1 cellular context compared by ENCODE assay signal in genomic region chr3:17420668-17421067, GRCh38.
TF ChIP-seq lines count a peak whose summit lies in the region.

No MANE protein-coding gene starts in this region.

TF ChIP-seq in HepG2, 621 proteins besides CTCF, POLR2A, EP300 and RAD21 (continued from another document and continues in another):
- TF ChIP-seq ZNF710 (CRISPR knock-in tag; IDR thresholded peaks at IDR 0.05; ENCODE audit: borderline replicate concordance) (no peak), NFKBIZ (CRISPR knock-in tag; IDR thresholded peaks at IDR 0.05) (0 out of 2 replicates have a peak, but pooled peaks have one; percentile 27), RXRB (CRISPR knock-in tag; IDR thresholded peaks at IDR 0.05; ENCODE audit: borderline replicate concordance) (peak; percentile 73), ZBTB21 (CRISPR knock-in tag; IDR thresholded peaks at IDR 0.05) (no peak), CREBL2 (CRISPR knock-in tag; IDR thresholded peaks at IDR 0.05; ENCODE audit: borderline replicate concordance) (no peak), MTERF4 (CRISPR knock-in tag; IDR thresholded peaks at IDR 0.05) (no peak), DDIT3 (CRISPR knock-in tag; IDR thresholded peaks at IDR 0.05) (no peak), SP1 (IDR thresholded peaks at IDR 0.05) (no peak), SP1 (CRISPR knock-in tag; IDR thresholded peaks at IDR 0.05) (no peak), TBX3 (IDR thresholded peaks at IDR 0.05; ENCODE audit: borderline replicate concordance) (peak; percentile 92), SIX1 (CRISPR knock-in tag; IDR thresholded peaks at IDR 0.05; ENCODE audit: borderline replicate concordance) (peak; percentile 54; the same call in 1 of the 2 replicates), NR3C1 (CRISPR knock-in tag; IDR thresholded peaks at IDR 0.05) (no peak), ZNF281 (CRISPR knock-in tag; IDR thresholded peaks at IDR 0.05; ENCODE audit: borderline replicate concordance) (no peak), ZNF296 (CRISPR knock-in tag; conservative IDR thresholded peaks at IDR 0.05) (no peak), ZNF580 (CRISPR knock-in tag; IDR thresholded peaks at IDR 0.05; ENCODE audit: borderline replicate concordance, low read depth) (no peak), PAXIP1 (CRISPR knock-in tag; conservative IDR thresholded peaks at IDR 0.05) (peak; percentile 81), STAT6 (CRISPR knock-in tag; IDR thresholded peaks at IDR 0.05; ENCODE audit: borderline replicate concordance) (no peak), ZNF513 (CRISPR knock-in tag; conservative IDR thresholded peaks at IDR 0.05) (no peak), RCOR2 (CRISPR knock-in tag; IDR thresholded peaks at IDR 0.05) (peak; percentile 40; the same call in 1 of the 2 replicates), FOXK1 (CRISPR knock-in tag; IDR thresholded peaks at IDR 0.05; ENCODE audit: borderline replicate concordance, low read depth) (peak; percentile 83; the same call in 1 of the 2 replicates), BCL3 (CRISPR knock-in tag; IDR thresholded peaks at IDR 0.05) (no peak), TFE3 (CRISPR knock-in tag; IDR thresholded peaks at IDR 0.05) (no peak), ZSCAN9 (CRISPR knock-in tag; IDR thresholded peaks at IDR 0.05; ENCODE audit: borderline replicate concordance) (no peak; the same call in 1 of the 2 replicates), ZNF512 (CRISPR knock-in tag; IDR thresholded peaks at IDR 0.05) (no peak), FOXO1 (CRISPR knock-in tag; IDR thresholded peaks at IDR 0.05) (no peak; the same call in 1 of the 2 replicates), GATAD1 (CRISPR knock-in tag; IDR thresholded peaks at IDR 0.05) (peak; percentile 7; the same call in 1 of the 2 replicates), ZNF17 (CRISPR knock-in tag; IDR thresholded peaks at IDR 0.05) (no peak), RFX1 (IDR thresholded peaks at IDR 0.05) (no peak), ZFP91 (CRISPR knock-in tag; IDR thresholded peaks at IDR 0.05; ENCODE audit: borderline replicate concordance) (no peak), KLF11 (CRISPR knock-in tag; IDR thresholded peaks at IDR 0.05) (no peak), ZNF256 (CRISPR knock-in tag; conservative IDR thresholded peaks at IDR 0.05) (no peak), ZBTB7A (CRISPR knock-in tag; IDR thresholded peaks at IDR 0.05) (no peak), RFX3 (CRISPR knock-in tag; IDR thresholded peaks at IDR 0.05) (no peak), MBD4 (IDR thresholded peaks at IDR 0.05; ENCODE audit: borderline replicate concordance, low read length) (peak; percentile 88; the same call in 1 of the 2 replicates), ZNF780A (CRISPR knock-in tag; IDR thresholded peaks at IDR 0.05) (no peak), PAF1 (CRISPR knock-in tag; IDR thresholded peaks at IDR 0.05) (no peak), HHEX (CRISPR knock-in tag; IDR thresholded peaks at IDR 0.05) (peak; percentile 87)
